In genomic region chr3:146160964-146161724, GRCh38 we compare ENCODE assay signal across 8 cellular contexts. TPM values are rescaled to one million over a fixed set of nuclear protein-coding genes. Genes with fewer than 3 reads are reported as not detected.
A peak's percentile ranks its signal among the peaks of the same experiment; 100 is the strongest.
DNase-seq lines count a peak whose midpoint lies in the region; TF ChIP-seq lines count a peak whose summit lies in the region.

Gene PLOD2 (minus strand): TSS chr3:146161184. CDS start chr3:146160989, 195 bp downstream.

- DNase-seq in activated CD8-positive, alpha-beta memory T cell treated with anti-CD3 and anti-CD28 coated beads for 24 hours, result peak; percentile 57
- DNase-seq in activated CD8-positive, alpha-beta memory T cell treated with anti-CD3 and anti-CD28 coated beads, Interleukin-2, amount 50 U/mL, for 4 hours, result no peak
- DNase-seq in HFF-Myc (ENCODE audit: extremely low read depth, low read depth), result no peak
- peak; percentile 65 for DNase-seq in NCI-H2107 (lab: John Stamatoyannopoulos, UW)
- DNase-seq in activated CD8-positive, alpha-beta memory T cell treated with anti-CD3 and anti-CD28 coated beads for 48 hours (ENCODE audit: low read depth in 2 of 3, low spot score in 2 of 3), result peak in 2 of 3 experiments; percentile 1 to 8
- DNase-seq in fibroblast of lung (ENCODE audit: low read depth in 2 of 2), result peak; percentile 86 to 92
- peak; percentile 82 for DNase-seq in type B pancreatic cell (ENCODE audit: extremely low spot score, unreplicated experiment)

- peak within 1 kb of the TSS; percentile 88 for H3K9ac ChIP-seq in fibroblast of lung (ENCODE audit: insufficient read depth, low read length)
- H3K9ac ChIP-seq in mucosa of stomach (ENCODE audit: low read length), result peak within 1 kb of the TSS; percentile 66

- no peaks in the 10 kb centered on the region for H4K20me1 ChIP-seq in fibroblast of lung (ENCODE audit: control insufficient read depth, extremely low read depth, insufficient read depth, low read length)

- H3K27me3 ChIP-seq in fibroblast of lung (ENCODE audit: control insufficient read depth, insufficient read depth, low read length) (no peaks in the 10 kb centered on the region), mucosa of stomach (ENCODE audit: control insufficient read depth, insufficient read depth, low read length) (peaks cover 11% of the 10 kb centered on the region)

- H3K9me3 ChIP-seq in fibroblast of lung (ENCODE audit: control insufficient read depth, insufficient read depth, low read depth, low read length), result no peaks in the 10 kb centered on the region
- H3K9me3 ChIP-seq in mucosa of stomach (ENCODE audit: control insufficient read depth, low read length), result no peaks in the 10 kb centered on the region

- peaks cover 30% of the 10 kb centered on the region for H3K4me1 ChIP-seq in fibroblast of lung (ENCODE audit: control insufficient read depth, extremely low read depth, insufficient read depth, low read length)
- H3K4me1 ChIP-seq in mucosa of stomach (ENCODE audit: control insufficient read depth, insufficient read depth, low read length), result peaks cover 9% of the 10 kb centered on the region

- H3K36me3 Mint-ChIP-seq in type B pancreatic cell, result peaks cover 4% of the 10 kb centered on the region

- H3K36me3 ChIP-seq in fibroblast of lung (ENCODE audit: control insufficient read depth, insufficient read depth, low read length), result no peaks in the 10 kb centered on the region
- H3K36me3 ChIP-seq in mucosa of stomach (ENCODE audit: control insufficient read depth, insufficient read depth, low read length), result no peaks in the 10 kb centered on the region

- H3K9me3 Mint-ChIP-seq in type B pancreatic cell, result peaks cover 5% of the 10 kb centered on the region

- peaks cover 10% of the 10 kb centered on the region for H3K27me3 Mint-ChIP-seq in type B pancreatic cell

- H3K79me2 ChIP-seq in fibroblast of lung (ENCODE audit: control insufficient read depth, insufficient read depth, low read length), result peaks cover 37% of the 10 kb centered on the region

- peak within 1 kb of the TSS; percentile 80 for H3K4me3 ChIP-seq in HFF-Myc (replicated peaks; ENCODE audit: low read depth, low read length)
- H3K4me3 ChIP-seq in fibroblast of lung (replicated peaks in 1 of 4; ENCODE audit: control extremely low read depth in 1 of 4, insufficient read depth in 1 of 4, low read depth in 3 of 4, low read length in 4 of 4), result peak within 1 kb of the TSS; percentile 76 to 97 (median 90)
- peak within 1 kb of the TSS; percentile 65 for H3K4me3 ChIP-seq in mucosa of stomach (ENCODE audit: low read length)

- H3K27ac ChIP-seq in fibroblast of lung (ENCODE audit: insufficient read depth, low read length), result peak within 1 kb of the TSS; percentile 81

- TF ChIP-seq CTCF in HFF-Myc (IDR thresholded peaks at IDR 0.05; ENCODE audit: low read depth, low read length, missing control alignments) (no peak), fibroblast of lung (conservative IDR thresholded peaks at IDR 0.05 in 1 of 2, IDR thresholded peaks at IDR 0.05 in 1 of 2; ENCODE audit: low read depth in 1 of 2, low read length in 2 of 2) (no peak), type B pancreatic cell (conservative IDR thresholded peaks at IDR 0.05) (no peak)

- peak within 1 kb of the TSS; percentile 95 for H3K27ac Mint-ChIP-seq in type B pancreatic cell

- H3K4me2 ChIP-seq in fibroblast of lung (ENCODE audit: extremely low read depth, insufficient read depth, low read length), result peak within 1 kb of the TSS; percentile 95

- H3K4me3 Mint-ChIP-seq in type B pancreatic cell, result peak within 1 kb of the TSS; percentile 97

- peak within 1 kb of the TSS; percentile 77 for H2AFZ ChIP-seq in fibroblast of lung (ENCODE audit: low read length)

- H3K4me1 Mint-ChIP-seq in type B pancreatic cell (ENCODE audit: unreplicated experiment), result peaks cover 46% of the 10 kb centered on the region

RNA-seq across cellular contexts. Expression of gene PLOD2, which starts in this region (rescaled TPM):
- total RNA-seq in fibroblast of lung, result 85.8 and 114 TPM in 2 replicates
- polyA plus RNA-seq in fibroblast of lung, result 38.1 and 91.8 TPM in 2 replicates
- polyA plus RNA-seq in fibroblast of lung (2012), result 41.3 and 81.0 TPM in 2 replicates
- 2.0 and 9.5 TPM in 2 replicates for polyA minus RNA-seq in fibroblast of lung (ENCODE audit: low replicate concordance)
- total RNA-seq in type B pancreatic cell (ENCODE audit: low replicate concordance), result 24.7 and 35.0 TPM in 2 replicates

Comparison
In these comparisons a context has a peak if more than half of its experiments do, and no peak if none do; other contexts are left out.
1. DNase-seq: peak in activated CD8-positive, alpha-beta memory T cell treated with anti-CD3 and anti-CD28 coated beads for 24 hours (single experiment), NCI-H2107 (single experiment), activated CD8-positive, alpha-beta memory T cell treated with anti-CD3 and anti-CD28 coated beads for 48 hours (2 of 3), fibroblast of lung (2 of 2) and type B pancreatic cell (single experiment); none in activated CD8-positive, alpha-beta memory T cell treated with anti-CD3 and anti-CD28 coated beads, Interleukin-2, amount 50 U/mL, for 4 hours (single experiment) and HFF-Myc (single experiment).
2. Peak in every context shown above with its lines, with median percentiles within 50 percentile points of each other: H3K4me3 ChIP-seq.